ENCODE assay signal across 1 cellular context in genomic region chr19:56140583-56141415, GRCh38.
TF ChIP-seq lines count a peak whose summit lies in the region.

ZNF444 (plus strand) TSS chr19:56141287; CDS start chr19:56146912, 5,625 bp downstream.

TF ChIP-seq in H1, 55 proteins besides CTCF, POLR2A, EP300 and RAD21 (continued from another document):
- TF ChIP-seq CBX8 (IDR thresholded peaks at IDR 0.05; ENCODE audit: borderline replicate concordance, low read depth, low read length) = no peak
- TF ChIP-seq RBBP5 (IDR thresholded peaks at IDR 0.05; ENCODE audit: borderline replicate concordance, low read depth, low read length) = no peak
- TF ChIP-seq ATF3 (IDR thresholded peaks at IDR 0.05; ENCODE audit: insufficient read depth, low read depth, low read length) = peak; percentile 81; the same call in 1 of the 2 replicates
- TF ChIP-seq SP4 (IDR thresholded peaks at IDR 0.05; ENCODE audit: low read length) = 0 out of 2 replicates have a peak, but pooled peaks have one; percentile 38
- TF ChIP-seq NANOG (IDR thresholded peaks at IDR 0.05; ENCODE audit: insufficient read depth, low read depth, low read length, poor library complexity, severe bottlenecking) = no peak
- peak; percentile 28 for TF ChIP-seq SAP30 (IDR thresholded peaks at IDR 0.05; ENCODE audit: insufficient read depth, insufficient replicate concordance, low read length)
- TF ChIP-seq NRF1 (IDR thresholded peaks at IDR 0.05; ENCODE audit: low read depth, low read length) = peak; percentile 79
- peak; percentile 23; the same call in 1 of the 2 replicates for TF ChIP-seq SP1 (IDR thresholded peaks at IDR 0.05; ENCODE audit: low read depth, low read length)
- no peak for TF ChIP-seq MAFK (IDR thresholded peaks at IDR 0.05; ENCODE audit: low read depth, low read length)
- peak; percentile 79 for TF ChIP-seq CHD2 (IDR thresholded peaks at IDR 0.05; ENCODE audit: low read length)
- no peak for TF ChIP-seq BACH1 (IDR thresholded peaks at IDR 0.05; ENCODE audit: low read length)
- 0 out of 2 replicates have a peak, but pooled peaks have one; percentile 8 for TF ChIP-seq EGR1 (IDR thresholded peaks at IDR 0.05; ENCODE audit: borderline replicate concordance, low read depth, low read length)
- no peak for TF ChIP-seq POU5F1 (IDR thresholded peaks at IDR 0.05; ENCODE audit: low read depth, low read length)
- TF ChIP-seq TAF1 (IDR thresholded peaks at IDR 0.05; ENCODE audit: low read depth, low read length) = no peak
- TF ChIP-seq SIX5 (IDR thresholded peaks at IDR 0.05; ENCODE audit: low read depth, low read length) = peak; percentile 95
- TF ChIP-seq KDM4A (IDR thresholded peaks at IDR 0.05; ENCODE audit: low read depth, low read length, severe bottlenecking) = peak; percentile 79
- TF ChIP-seq TBP (IDR thresholded peaks at IDR 0.05; ENCODE audit: low read depth, low read length) = peak; percentile 10; the same call in 1 of the 2 replicates
- no peak for TF ChIP-seq RNF2 (IDR thresholded peaks at IDR 0.05; ENCODE audit: borderline replicate concordance, low read depth, low read length, missing control alignments, poor library complexity, severe bottlenecking)
- no peak for TF ChIP-seq CHD7 (IDR thresholded peaks at IDR 0.05; ENCODE audit: insufficient replicate concordance, low read length)
- no peak for TF ChIP-seq CBX5 (IDR thresholded peaks at IDR 0.05; ENCODE audit: low read depth, low read length)
- TF ChIP-seq MAX (IDR thresholded peaks at IDR 0.05) = 0 out of 2 replicates have a peak, but pooled peaks have one; percentile 75
